8 cellular contexts compared by ENCODE assay signal in the genomic region with DNA sequence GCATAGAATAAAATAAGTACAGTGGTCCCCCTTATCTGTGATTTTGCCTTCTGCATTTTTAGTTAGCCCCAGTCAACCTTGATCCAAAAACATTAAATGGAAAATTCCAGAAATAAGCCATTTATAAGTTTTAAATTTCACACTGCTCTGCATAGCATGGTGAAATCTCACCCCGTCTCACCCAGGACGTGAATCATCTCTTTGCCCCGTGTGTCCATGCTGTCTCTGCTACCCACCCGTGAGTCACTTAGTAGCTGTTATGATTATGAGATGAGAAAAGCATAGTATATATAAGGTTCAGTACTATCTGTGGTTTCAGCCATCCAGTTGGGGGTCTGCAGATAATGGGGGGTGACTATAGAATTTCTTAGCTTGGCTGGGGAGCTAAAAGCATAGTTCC.
DNase-seq lines count a peak whose midpoint lies in the region; ATAC-seq, FAIRE-seq and TF ChIP-seq lines count a peak whose summit lies in the region.

No MANE protein-coding gene starts in this region.

- no peak overlapping the region for H3K4me3 ChIP-seq in A549
- peak overlapping the region; percentile 23 for H3K4me3 ChIP-seq in GM23248

- FAIRE-seq in A549 (lab: Jason Lieb, UNC) (no peak), D721Med (lab: Jason Lieb, UNC) (no peak)

- H3K9ac ChIP-seq in GM23248 = peak overlapping the region; percentile 49

- peaks cover 14% of the 10 kb centered on the region; the same call in 1 of the 3 replicates for H3K4me1 ChIP-seq in A549
- peaks cover 22% of the 10 kb centered on the region for H3K4me1 ChIP-seq in GM23248 (ENCODE audit: insufficient read depth)
- H3K4me1 ChIP-seq in foreskin keratinocyte = peaks cover 11% of the 10 kb centered on the region

- TF ChIP-seq EP300 in A549 (IDR thresholded peaks at IDR 0.05) = no peak

- H3K9me3 ChIP-seq in A549 = no peaks in the 10 kb centered on the region
- no peaks in the 10 kb centered on the region for H3K9me3 ChIP-seq in GM23248 (ENCODE audit: low read depth)

- H3K27ac ChIP-seq in A549 = peak overlapping the region in 1 of 2 experiments; percentile 63; a peak in 3 of 6 replicates
- H3K27ac ChIP-seq in GM23248 = peak overlapping the region; percentile 73
- H3K27ac ChIP-seq in foreskin keratinocyte = peak overlapping the region; percentile 27

- TF ChIP-seq CTCF in A549 (IDR thresholded peaks at IDR 0.05) (no peak), foreskin keratinocyte (conservative IDR thresholded peaks at IDR 0.05) (no peak), D721Med (IDR thresholded peaks at IDR 0.05; ENCODE audit: insufficient read depth, missing control alignments) (no peak)

- in situ Hi-C loops in GM23248 (cut with MboI) = no loop called here

- TF ChIP-seq RAD21 in A549 (conservative IDR thresholded peaks at IDR 0.05 in 1 of 2, IDR thresholded peaks at IDR 0.05 in 1 of 2) = no peak

- no peak for TF ChIP-seq POLR2A in A549 (IDR thresholded peaks at IDR 0.05; ENCODE audit: low read length)

- peak overlapping the region; percentile 42 for H2AFZ ChIP-seq in GM23248

- H3K27me3 ChIP-seq in GM23248 (replicated peaks; ENCODE audit: insufficient read depth) (no peaks in the 10 kb centered on the region), foreskin keratinocyte (no peaks in the 10 kb centered on the region)

- WGBS in A549 (ENCODE audit: missing lambda C conversion rate) = 35% methylated on average over 4 of the region's 4 CpGs
- 0 to 1% methylated on average over 4 of the region's 4 CpGs for WGBS in GM23248 (ENCODE audit: low coverage in 1 of 2, low lambda C conversion rate in 2 of 2, missing lambda C conversion rate in 2 of 2), 2 experiments

- peaks cover 6% of the 10 kb centered on the region; the same call in 1 of the 2 replicates for H3K9me2 ChIP-seq in GM23248 (ENCODE audit: insufficient read depth)

- H3K79me2 ChIP-seq in GM23248 (ENCODE audit: insufficient read depth) = peaks cover 4% of the 10 kb centered on the region; the same call in 1 of the 2 replicates

- no peaks in the 10 kb centered on the region for H4K20me1 ChIP-seq in GM23248 (ENCODE audit: insufficient read depth)

- H3K36me3 ChIP-seq in GM23248 (ENCODE audit: low read depth) = no peaks in the 10 kb centered on the region

- ATAC-seq in A549 (peak; percentile 84 to 87), foreskin keratinocyte (peak; percentile 100), HG03139 (IDR thresholded peaks at IDR 0.05; ENCODE audit: unreplicated experiment) (no peak), HG03520 (IDR thresholded peaks at IDR 0.05; ENCODE audit: unreplicated experiment) (no peak)

- CTCF ChIA-PET in A549 (lab: Yijun Ruan, JAX) = interaction anchor here (1.4 kb wide), 1 partner anchor 12 kb away, joined by 3 read pairs; no protein-coding TSS in a partner anchor

- POLR2A ChIA-PET in A549 (lab: Yijun Ruan, JAX) = no interaction called here

- H3F3A ChIP-seq in GM23248 (ENCODE audit: insufficient read depth) = no peaks in the 10 kb centered on the region

- H3K4me2 ChIP-seq in A549 (peak overlapping the region; percentile 45), GM23248 (ENCODE audit: unreplicated experiment) (peak overlapping the region; percentile 69)

- DNase-seq in A549 (ENCODE audit: low read depth in 1 of 2, low spot score in 1 of 2) (peak; percentile 13 to 18), GM23248 (peak; percentile 94), foreskin keratinocyte (peak; percentile 50 to 72), D721Med (ENCODE audit: insufficient read length, low spot score) (no peak), NCI-H2081 treated with DMSO at 0.1 percent for 48 hours (lab: John Stamatoyannopoulos, UW) (no peak)
- DNase-seq in activated T-cell treated with anti-CD3 and anti-CD28 coated beads, Interleukin-2, amount 50 U/mL, for 48 hours = peak; percentile 32 to 44

TF ChIP-seq in A549, 52 proteins besides CTCF, POLR2A, EP300 and RAD21:
- TF ChIP-seq GATA3 (IDR thresholded peaks at IDR 0.05; ENCODE audit: borderline replicate concordance) (no peak), FOSL2 (IDR thresholded peaks at IDR 0.05) (no peak), FOSL2 (CRISPR knock-in tag; IDR thresholded peaks at IDR 0.05) (peak; percentile 30; the same call in 1 of the 2 replicates)

Comparison
In these comparisons a context has a peak if more than half of its experiments do, and no peak if none do; other contexts are left out.
1. ATAC-seq: peak in A549 (2 of 2) and foreskin keratinocyte (single experiment); none in HG03139 (single experiment) and HG03520 (single experiment).
2. DNase-seq: peak in A549 (2 of 2), GM23248 (single experiment), activated T-cell treated with anti-CD3 and anti-CD28 coated beads, Interleukin-2, amount 50 U/mL, for 48 hours (2 of 2) and foreskin keratinocyte (2 of 2); none in D721Med (single experiment) and NCI-H2081 treated with DMSO at 0.1 percent for 48 hours (single experiment).